Comparison of ENCODE assay signal across 1 cellular context in the genomic region with DNA sequence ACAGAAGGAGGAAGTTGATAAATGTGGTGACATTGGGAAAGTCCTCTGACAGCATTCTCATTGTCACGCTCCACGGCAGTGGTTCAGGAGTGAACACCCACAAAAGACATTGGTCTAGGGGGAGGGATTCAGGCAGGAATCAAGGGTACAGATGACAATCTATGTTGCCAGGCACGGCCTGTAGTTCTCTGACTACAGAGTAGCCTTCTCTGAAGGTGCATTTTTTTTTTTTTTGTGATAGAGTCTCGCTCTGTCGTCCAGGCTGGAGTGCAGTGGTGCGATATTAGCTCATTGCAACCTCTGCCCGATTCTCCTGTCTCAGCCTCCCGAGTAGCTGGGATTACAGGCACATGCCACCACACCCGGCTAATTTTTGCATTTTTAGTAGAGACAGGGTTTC.
TF ChIP-seq lines count a peak whose summit lies in the region.

No MANE protein-coding gene starts in this region.

TF ChIP-seq in K562, 482 proteins besides CTCF, POLR2A, EP300 and RAD21 (continued from another document and continues in another):
- TF ChIP-seq RBM17 (IDR thresholded peaks at IDR 0.05; ENCODE audit: borderline replicate concordance, low read depth, low read length) (no peak), POLR3A (IDR thresholded peaks at IDR 0.05; ENCODE audit: borderline replicate concordance, extremely low read depth, insufficient read depth, insufficient read length) (no peak), TARDBP (IDR thresholded peaks at IDR 0.05) (no peak), KDM1A (IDR thresholded peaks at IDR 0.05) (0 out of 4 replicates have a peak, but pooled peaks of 1 of the 2 experiments have one; percentile 22), BHLHE40 (IDR thresholded peaks at IDR 0.05; ENCODE audit: low read length) (peak; percentile 73), DMBX1 (CRISPR knock-in tag; IDR thresholded peaks at IDR 0.05; ENCODE audit: borderline replicate concordance) (no peak), NFIX (CRISPR knock-in tag; IDR thresholded peaks at IDR 0.05; ENCODE audit: low read depth) (no peak), BRCA1 (IDR thresholded peaks at IDR 0.05) (no peak), BRCA1 (CRISPR knock-in tag; IDR thresholded peaks at IDR 0.05) (no peak), SIRT6 (IDR thresholded peaks at IDR 0.05; ENCODE audit: low read depth, low read length) (no peak), STAT5A (IDR thresholded peaks at IDR 0.05; ENCODE audit: borderline replicate concordance, low read length) (0 out of 2 replicates have a peak, but pooled peaks have one; percentile 33), CAMTA2 (CRISPR knock-in tag; conservative IDR thresholded peaks at IDR 0.05) (no peak), ZNF224 (CRISPR knock-in tag; IDR thresholded peaks at IDR 0.05) (no peak), TAL1 (IDR thresholded peaks at IDR 0.05) (peak; percentile 65), ZNF217 (CRISPR knock-in tag; IDR thresholded peaks at IDR 0.05) (no peak), NR2F6 (CRISPR knock-in tag; IDR thresholded peaks at IDR 0.05) (no peak), TFAM (CRISPR knock-in tag; conservative IDR thresholded peaks at IDR 0.05) (no peak), ZNF354B (CRISPR knock-in tag; IDR thresholded peaks at IDR 0.05) (no peak), CBX2 (IDR thresholded peaks at IDR 0.05; ENCODE audit: insufficient read depth, low read length, poor library complexity, severe bottlenecking) (no peak), SP2 (IDR thresholded peaks at IDR 0.05; ENCODE audit: extremely low read depth, low read depth, low read length, poor library complexity, severe bottlenecking) (no peak), ARID1B (IDR thresholded peaks at IDR 0.05) (peak; percentile 86)
- TF ChIP-seq, protein P1, sequence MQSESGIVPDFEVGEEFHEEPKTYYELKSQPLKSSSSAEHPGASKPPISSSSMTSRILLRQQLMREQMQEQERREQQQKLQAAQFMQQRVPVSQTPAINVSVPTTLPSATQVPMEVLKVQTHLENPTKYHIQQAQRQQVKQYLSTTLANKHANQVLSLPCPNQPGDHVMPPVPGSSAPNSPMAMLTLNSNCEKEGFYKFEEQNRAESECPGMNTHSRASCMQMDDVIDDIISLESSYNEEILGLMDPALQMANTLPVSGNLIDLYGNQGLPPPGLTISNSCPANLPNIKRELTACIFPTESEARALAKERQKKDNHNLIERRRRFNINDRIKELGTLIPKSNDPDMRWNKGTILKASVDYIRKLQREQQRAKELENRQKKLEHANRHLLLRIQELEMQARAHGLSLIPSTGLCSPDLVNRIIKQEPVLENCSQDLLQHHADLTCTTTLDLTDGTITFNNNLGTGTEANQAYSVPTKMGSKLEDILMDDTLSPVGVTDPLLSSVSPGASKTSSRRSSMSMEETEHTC (IDR thresholded peaks at IDR 0.05): 0 out of 2 replicates have a peak, but pooled peaks have one; percentile 38
- TF ChIP-seq, protein P2, sequence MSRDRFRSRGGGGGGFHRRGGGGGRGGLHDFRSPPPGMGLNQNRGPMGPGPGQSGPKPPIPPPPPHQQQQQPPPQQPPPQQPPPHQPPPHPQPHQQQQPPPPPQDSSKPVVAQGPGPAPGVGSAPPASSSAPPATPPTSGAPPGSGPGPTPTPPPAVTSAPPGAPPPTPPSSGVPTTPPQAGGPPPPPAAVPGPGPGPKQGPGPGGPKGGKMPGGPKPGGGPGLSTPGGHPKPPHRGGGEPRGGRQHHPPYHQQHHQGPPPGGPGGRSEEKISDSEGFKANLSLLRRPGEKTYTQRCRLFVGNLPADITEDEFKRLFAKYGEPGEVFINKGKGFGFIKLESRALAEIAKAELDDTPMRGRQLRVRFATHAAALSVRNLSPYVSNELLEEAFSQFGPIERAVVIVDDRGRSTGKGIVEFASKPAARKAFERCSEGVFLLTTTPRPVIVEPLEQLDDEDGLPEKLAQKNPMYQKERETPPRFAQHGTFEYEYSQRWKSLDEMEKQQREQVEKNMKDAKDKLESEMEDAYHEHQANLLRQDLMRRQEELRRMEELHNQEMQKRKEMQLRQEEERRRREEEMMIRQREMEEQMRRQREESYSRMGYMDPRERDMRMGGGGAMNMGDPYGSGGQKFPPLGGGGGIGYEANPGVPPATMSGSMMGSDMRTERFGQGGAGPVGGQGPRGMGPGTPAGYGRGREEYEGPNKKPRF (IDR thresholded peaks at IDR 0.05; ENCODE audit: low read depth, low read length): no peak
- TF ChIP-seq, protein P3, sequence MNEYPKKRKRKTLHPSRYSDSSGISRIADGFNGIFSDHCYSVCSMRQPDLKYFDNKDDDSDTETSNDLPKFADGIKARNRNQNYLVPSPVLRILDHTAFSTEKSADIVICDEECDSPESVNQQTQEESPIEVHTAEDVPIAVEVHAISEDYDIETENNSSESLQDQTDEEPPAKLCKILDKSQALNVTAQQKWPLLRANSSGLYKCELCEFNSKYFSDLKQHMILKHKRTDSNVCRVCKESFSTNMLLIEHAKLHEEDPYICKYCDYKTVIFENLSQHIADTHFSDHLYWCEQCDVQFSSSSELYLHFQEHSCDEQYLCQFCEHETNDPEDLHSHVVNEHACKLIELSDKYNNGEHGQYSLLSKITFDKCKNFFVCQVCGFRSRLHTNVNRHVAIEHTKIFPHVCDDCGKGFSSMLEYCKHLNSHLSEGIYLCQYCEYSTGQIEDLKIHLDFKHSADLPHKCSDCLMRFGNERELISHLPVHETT (CRISPR knock-in tag; conservative IDR thresholded peaks at IDR 0.05 in 1 of 2, IDR thresholded peaks at IDR 0.05 in 1 of 2): peak in 1 of 2 experiments; percentile 67; a peak in 2 of 4 replicates
- TF ChIP-seq, protein P4, sequence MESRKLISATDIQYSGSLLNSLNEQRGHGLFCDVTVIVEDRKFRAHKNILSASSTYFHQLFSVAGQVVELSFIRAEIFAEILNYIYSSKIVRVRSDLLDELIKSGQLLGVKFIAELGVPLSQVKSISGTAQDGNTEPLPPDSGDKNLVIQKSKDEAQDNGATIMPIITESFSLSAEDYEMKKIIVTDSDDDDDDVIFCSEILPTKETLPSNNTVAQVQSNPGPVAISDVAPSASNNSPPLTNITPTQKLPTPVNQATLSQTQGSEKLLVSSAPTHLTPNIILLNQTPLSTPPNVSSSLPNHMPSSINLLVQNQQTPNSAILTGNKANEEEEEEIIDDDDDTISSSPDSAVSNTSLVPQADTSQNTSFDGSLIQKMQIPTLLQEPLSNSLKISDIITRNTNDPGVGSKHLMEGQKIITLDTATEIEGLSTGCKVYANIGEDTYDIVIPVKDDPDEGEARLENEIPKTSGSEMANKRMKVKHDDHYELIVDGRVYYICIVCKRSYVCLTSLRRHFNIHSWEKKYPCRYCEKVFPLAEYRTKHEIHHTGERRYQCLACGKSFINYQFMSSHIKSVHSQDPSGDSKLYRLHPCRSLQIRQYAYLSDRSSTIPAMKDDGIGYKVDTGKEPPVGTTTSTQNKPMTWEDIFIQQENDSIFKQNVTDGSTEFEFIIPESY (CRISPR knock-in tag; IDR thresholded peaks at IDR 0.05): no peak
- TF ChIP-seq, protein P5, sequence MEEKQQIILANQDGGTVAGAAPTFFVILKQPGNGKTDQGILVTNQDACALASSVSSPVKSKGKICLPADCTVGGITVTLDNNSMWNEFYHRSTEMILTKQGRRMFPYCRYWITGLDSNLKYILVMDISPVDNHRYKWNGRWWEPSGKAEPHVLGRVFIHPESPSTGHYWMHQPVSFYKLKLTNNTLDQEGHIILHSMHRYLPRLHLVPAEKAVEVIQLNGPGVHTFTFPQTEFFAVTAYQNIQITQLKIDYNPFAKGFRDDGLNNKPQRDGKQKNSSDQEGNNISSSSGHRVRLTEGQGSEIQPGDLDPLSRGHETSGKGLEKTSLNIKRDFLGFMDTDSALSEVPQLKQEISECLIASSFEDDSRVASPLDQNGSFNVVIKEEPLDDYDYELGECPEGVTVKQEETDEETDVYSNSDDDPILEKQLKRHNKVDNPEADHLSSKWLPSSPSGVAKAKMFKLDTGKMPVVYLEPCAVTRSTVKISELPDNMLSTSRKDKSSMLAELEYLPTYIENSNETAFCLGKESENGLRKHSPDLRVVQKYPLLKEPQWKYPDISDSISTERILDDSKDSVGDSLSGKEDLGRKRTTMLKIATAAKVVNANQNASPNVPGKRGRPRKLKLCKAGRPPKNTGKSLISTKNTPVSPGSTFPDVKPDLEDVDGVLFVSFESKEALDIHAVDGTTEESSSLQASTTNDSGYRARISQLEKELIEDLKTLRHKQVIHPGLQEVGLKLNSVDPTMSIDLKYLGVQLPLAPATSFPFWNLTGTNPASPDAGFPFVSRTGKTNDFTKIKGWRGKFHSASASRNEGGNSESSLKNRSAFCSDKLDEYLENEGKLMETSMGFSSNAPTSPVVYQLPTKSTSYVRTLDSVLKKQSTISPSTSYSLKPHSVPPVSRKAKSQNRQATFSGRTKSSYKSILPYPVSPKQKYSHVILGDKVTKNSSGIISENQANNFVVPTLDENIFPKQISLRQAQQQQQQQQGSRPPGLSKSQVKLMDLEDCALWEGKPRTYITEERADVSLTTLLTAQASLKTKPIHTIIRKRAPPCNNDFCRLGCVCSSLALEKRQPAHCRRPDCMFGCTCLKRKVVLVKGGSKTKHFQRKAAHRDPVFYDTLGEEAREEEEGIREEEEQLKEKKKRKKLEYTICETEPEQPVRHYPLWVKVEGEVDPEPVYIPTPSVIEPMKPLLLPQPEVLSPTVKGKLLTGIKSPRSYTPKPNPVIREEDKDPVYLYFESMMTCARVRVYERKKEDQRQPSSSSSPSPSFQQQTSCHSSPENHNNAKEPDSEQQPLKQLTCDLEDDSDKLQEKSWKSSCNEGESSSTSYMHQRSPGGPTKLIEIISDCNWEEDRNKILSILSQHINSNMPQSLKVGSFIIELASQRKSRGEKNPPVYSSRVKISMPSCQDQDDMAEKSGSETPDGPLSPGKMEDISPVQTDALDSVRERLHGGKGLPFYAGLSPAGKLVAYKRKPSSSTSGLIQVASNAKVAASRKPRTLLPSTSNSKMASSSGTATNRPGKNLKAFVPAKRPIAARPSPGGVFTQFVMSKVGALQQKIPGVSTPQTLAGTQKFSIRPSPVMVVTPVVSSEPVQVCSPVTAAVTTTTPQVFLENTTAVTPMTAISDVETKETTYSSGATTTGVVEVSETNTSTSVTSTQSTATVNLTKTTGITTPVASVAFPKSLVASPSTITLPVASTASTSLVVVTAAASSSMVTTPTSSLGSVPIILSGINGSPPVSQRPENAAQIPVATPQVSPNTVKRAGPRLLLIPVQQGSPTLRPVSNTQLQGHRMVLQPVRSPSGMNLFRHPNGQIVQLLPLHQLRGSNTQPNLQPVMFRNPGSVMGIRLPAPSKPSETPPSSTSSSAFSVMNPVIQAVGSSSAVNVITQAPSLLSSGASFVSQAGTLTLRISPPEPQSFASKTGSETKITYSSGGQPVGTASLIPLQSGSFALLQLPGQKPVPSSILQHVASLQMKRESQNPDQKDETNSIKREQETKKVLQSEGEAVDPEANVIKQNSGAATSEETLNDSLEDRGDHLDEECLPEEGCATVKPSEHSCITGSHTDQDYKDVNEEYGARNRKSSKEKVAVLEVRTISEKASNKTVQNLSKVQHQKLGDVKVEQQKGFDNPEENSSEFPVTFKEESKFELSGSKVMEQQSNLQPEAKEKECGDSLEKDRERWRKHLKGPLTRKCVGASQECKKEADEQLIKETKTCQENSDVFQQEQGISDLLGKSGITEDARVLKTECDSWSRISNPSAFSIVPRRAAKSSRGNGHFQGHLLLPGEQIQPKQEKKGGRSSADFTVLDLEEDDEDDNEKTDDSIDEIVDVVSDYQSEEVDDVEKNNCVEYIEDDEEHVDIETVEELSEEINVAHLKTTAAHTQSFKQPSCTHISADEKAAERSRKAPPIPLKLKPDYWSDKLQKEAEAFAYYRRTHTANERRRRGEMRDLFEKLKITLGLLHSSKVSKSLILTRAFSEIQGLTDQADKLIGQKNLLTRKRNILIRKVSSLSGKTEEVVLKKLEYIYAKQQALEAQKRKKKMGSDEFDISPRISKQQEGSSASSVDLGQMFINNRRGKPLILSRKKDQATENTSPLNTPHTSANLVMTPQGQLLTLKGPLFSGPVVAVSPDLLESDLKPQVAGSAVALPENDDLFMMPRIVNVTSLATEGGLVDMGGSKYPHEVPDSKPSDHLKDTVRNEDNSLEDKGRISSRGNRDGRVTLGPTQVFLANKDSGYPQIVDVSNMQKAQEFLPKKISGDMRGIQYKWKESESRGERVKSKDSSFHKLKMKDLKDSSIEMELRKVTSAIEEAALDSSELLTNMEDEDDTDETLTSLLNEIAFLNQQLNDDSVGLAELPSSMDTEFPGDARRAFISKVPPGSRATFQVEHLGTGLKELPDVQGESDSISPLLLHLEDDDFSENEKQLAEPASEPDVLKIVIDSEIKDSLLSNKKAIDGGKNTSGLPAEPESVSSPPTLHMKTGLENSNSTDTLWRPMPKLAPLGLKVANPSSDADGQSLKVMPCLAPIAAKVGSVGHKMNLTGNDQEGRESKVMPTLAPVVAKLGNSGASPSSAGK (IDR thresholded peaks at IDR 0.05): peak; percentile 36; the same call in 1 of the 2 replicates
- TF ChIP-seq, protein P6, sequence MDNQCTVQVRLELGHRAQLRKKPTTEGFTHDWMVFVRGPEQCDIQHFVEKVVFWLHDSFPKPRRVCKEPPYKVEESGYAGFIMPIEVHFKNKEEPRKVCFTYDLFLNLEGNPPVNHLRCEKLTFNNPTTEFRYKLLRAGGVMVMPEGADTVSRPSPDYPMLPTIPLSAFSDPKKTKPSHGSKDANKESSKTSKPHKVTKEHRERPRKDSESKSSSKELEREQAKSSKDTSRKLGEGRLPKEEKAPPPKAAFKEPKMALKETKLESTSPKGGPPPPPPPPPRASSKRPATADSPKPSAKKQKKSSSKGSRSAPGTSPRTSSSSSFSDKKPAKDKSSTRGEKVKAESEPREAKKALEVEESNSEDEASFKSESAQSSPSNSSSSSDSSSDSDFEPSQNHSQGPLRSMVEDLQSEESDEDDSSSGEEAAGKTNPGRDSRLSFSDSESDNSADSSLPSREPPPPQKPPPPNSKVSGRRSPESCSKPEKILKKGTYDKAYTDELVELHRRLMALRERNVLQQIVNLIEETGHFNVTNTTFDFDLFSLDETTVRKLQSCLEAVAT (IDR thresholded peaks at IDR 0.05): 0 out of 4 replicates have a peak, but pooled peaks of 1 of the 2 experiments have one; percentile 11
- TF ChIP-seq, protein P7, sequence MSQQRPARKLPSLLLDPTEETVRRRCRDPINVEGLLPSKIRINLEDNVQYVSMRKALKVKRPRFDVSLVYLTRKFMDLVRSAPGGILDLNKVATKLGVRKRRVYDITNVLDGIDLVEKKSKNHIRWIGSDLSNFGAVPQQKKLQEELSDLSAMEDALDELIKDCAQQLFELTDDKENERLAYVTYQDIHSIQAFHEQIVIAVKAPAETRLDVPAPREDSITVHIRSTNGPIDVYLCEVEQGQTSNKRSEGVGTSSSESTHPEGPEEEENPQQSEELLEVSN (IDR thresholded peaks at IDR 0.05; ENCODE audit: borderline replicate concordance in 1 of 2, extremely low read depth in 1 of 2, insufficient read depth in 1 of 2, insufficient read length in 1 of 2, low read depth in 1 of 2, low read length in 1 of 2, poor library complexity in 1 of 2, severe bottlenecking in 1 of 2): no peak
- TF ChIP-seq, protein P8, sequence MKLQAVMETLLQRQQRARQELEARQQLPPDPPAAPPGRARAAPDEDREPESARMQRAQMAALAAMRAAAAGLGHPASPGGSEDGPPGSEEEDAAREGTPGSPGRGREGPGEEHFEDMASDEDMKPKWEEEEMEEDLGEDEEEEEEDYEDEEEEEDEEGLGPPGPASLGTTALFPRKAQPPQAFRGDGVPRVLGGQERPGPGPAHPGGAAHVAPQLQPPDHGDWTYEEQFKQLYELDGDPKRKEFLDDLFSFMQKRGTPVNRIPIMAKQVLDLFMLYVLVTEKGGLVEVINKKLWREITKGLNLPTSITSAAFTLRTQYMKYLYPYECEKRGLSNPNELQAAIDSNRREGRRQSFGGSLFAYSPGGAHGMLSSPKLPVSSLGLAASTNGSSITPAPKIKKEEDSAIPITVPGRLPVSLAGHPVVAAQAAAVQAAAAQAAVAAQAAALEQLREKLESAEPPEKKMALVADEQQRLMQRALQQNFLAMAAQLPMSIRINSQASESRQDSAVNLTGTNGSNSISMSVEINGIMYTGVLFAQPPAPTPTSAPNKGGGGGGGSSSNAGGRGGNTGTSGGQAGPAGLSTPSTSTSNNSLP (IDR thresholded peaks at IDR 0.05; ENCODE audit: borderline replicate concordance, low read depth, low read length): peak; percentile 14; the same call in 1 of the 2 replicates
